3 cellular contexts compared by ENCODE assay signal in genomic region chr4:59086410-59086809, GRCh38.
"Had no signal": no experiment of that assay in that cellular context is flagged by ENCODE, and none has a peak within 500 bp of the region (broad histone marks: within the 10 kb centered on the region; RNA-seq: fewer than 3 reads in every experiment).

No MANE protein-coding gene starts in this region.

- DNase-seq: GDM1, GF-D8 had no signal

- ATAC-seq: GM12878 had no signal

- H3K4me3 ChIP-seq: GM12878 had no signal
